ENCODE assay signal across 3 cellular contexts in the genomic region with DNA sequence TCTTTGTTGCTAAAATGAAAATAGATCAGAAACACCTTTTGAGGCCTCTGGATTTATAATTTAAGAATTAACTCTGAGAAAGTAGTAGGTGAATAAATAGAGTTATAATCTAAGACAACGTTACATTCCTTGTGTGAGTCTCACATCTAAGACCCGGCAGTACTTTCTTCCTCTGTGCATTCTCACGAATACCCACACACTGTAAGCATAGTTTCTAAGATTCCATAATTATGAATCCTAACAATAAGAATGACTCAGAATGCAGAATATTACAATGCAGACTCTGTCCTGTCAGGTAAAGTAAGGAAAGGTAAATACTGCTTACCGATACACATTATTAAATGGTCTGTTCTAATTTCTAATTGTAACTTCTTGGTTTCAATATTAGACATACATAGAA.
"Had no signal": no experiment of that assay in that cellular context is flagged by ENCODE, and none has a peak within 500 bp of the region (broad histone marks: within the 10 kb centered on the region; RNA-seq: fewer than 3 reads in every experiment).

No MANE protein-coding gene starts in this region.

- DNase-seq: GDM1, GF-D8 had no signal

- ATAC-seq: GM12878 had no signal

- H3K4me3 ChIP-seq: GM12878 had no signal
